ENCODE assay signal across 1 cellular context in the genomic region with DNA sequence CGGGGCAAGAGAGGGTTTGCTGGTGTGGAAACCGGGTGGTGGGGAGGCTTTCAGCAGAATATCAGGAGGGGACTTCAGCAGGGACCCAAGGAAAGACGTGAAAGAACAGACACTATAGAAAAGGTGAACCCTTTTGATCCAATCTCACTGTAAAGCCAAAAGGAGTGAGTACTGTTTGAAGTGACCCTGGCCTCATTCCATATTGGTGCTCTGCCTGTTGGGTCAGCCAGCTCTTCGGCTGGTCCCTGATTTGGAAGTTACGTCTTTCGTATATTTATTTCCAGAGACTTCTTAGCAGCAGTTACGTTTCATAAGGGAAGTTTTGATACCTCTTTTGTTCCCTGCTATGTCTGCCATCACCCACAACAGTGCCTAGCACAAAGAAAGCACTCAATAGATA.
TF ChIP-seq lines count a peak whose summit lies in the region.

No MANE protein-coding gene starts in this region.

TF ChIP-seq in GM23338, 12 proteins besides CTCF, POLR2A, EP300 and RAD21:
- TF ChIP-seq JUNB (IDR thresholded peaks at IDR 0.05; ENCODE audit: unreplicated experiment): no peak
- no peak for TF ChIP-seq EZH2 (IDR thresholded peaks at IDR 0.05; ENCODE audit: low read depth, unreplicated experiment)
- TF ChIP-seq CREB1 (CRISPR knock-in tag; IDR thresholded peaks at IDR 0.05; ENCODE audit: low read depth): no peak
- no peak for TF ChIP-seq ZNF331 (CRISPR knock-in tag; IDR thresholded peaks at IDR 0.05; ENCODE audit: low read depth)
- no peak for TF ChIP-seq REST (IDR thresholded peaks at IDR 0.05; ENCODE audit: unreplicated experiment)
- TF ChIP-seq, protein P1, sequence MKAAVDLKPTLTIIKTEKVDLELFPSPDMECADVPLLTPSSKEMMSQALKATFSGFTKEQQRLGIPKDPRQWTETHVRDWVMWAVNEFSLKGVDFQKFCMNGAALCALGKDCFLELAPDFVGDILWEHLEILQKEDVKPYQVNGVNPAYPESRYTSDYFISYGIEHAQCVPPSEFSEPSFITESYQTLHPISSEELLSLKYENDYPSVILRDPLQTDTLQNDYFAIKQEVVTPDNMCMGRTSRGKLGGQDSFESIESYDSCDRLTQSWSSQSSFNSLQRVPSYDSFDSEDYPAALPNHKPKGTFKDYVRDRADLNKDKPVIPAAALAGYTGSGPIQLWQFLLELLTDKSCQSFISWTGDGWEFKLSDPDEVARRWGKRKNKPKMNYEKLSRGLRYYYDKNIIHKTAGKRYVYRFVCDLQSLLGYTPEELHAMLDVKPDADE (IDR thresholded peaks at IDR 0.05): no peak
- TF ChIP-seq STAT1 (IDR thresholded peaks at IDR 0.05; ENCODE audit: unreplicated experiment): no peak
